ENCODE assay signal across 21 cellular contexts in genomic region chr17:49670641-49671040, GRCh38. TPM values are rescaled to one million over a fixed set of nuclear protein-coding genes. Genes with fewer than 3 reads are reported as not detected.
DNase-seq lines count a peak whose midpoint lies in the region; ATAC-seq, FAIRE-seq and TF ChIP-seq lines count a peak whose summit lies in the region.
"Had no signal": no experiment of that assay in that cellular context is flagged by ENCODE, and none has a peak within 500 bp of the region (broad histone marks: within the 10 kb centered on the region; RNA-seq: fewer than 3 reads in every experiment).

No MANE protein-coding gene starts in this region.

- no peaks in the 10 kb centered on the region for H3K9me2 ChIP-seq in Loucy (replicated peaks; ENCODE audit: low read depth, low read length)

- H3K9ac ChIP-seq in Loucy (ENCODE audit: low read depth, low read length, poor library complexity, severe bottlenecking), result no peak overlapping the region
- no peak overlapping the region for H3K9ac ChIP-seq in rectal smooth muscle tissue (ENCODE audit: low read length)

- H4K20me1 ChIP-seq in Loucy (ENCODE audit: insufficient read depth, low read length, poor library complexity, severe bottlenecking), result peaks cover 52% of the 10 kb centered on the region

- intact Hi-C loops in esophagus muscularis mucosa (cut with DNase I), result no loop called here

- H3K27ac ChIP-seq in CD4-positive, CD25-positive, alpha-beta regulatory T cell (ENCODE audit: insufficient read depth, low read length, poor library complexity, severe bottlenecking), result peak overlapping the region; percentile 9
- H3K27ac ChIP-seq in esophagus muscularis mucosa (replicated peaks in 1 of 4) (peak overlapping the region; percentile 53 to 99 (median 78)), rectal smooth muscle tissue (ENCODE audit: low read depth, low read length) (peak overlapping the region; percentile 70)
- H3K27ac ChIP-seq: SJCRH30 had no signal

- H3K4me1 Mint-ChIP-seq in CD4-positive, CD25-positive, alpha-beta regulatory T cell, result peaks cover 32 to 73% (median 61%) of the 10 kb centered on the region in 4 donors

- DNase-seq in CD4-positive, CD25-positive, alpha-beta regulatory T cell, result no peak
- no peak for DNase-seq in esophagus muscularis mucosa (ENCODE audit: extremely low spot score)
- no peak for DNase-seq in RPMI8226
- DNase-seq in urothelium cell line (ENCODE audit: low spot score), result no peak
- DNase-seq: activated CD8-positive, alpha-beta memory T cell treated with anti-CD3 and anti-CD28 coated beads, Interleukin-2, amount 50 U/mL, for 48 hours; activated naive CD4-positive, alpha-beta T cell treated with Interleukin-2 at 50 U/mL for 16 hours; kidney; mesendoderm; NCI-H1105 treated with DMSO at 0.1 percent for 48 hours; NCI-H526 treated with DMSO at 0.1 percent for 48 hours; OCI-M1; SJCRH30; stimulated activated CD4-positive, alpha-beta T cell treated with anti-CD3 and anti-CD28 coated beads, Interleukin-15, amount 100 ng/mL, for 24 hours had no signal

- no peaks in the 10 kb centered on the region for H3F3A ChIP-seq in Loucy (ENCODE audit: low read depth)

- peaks cover 11% of the 10 kb centered on the region for H3K36me3 Mint-ChIP-seq in CD4-positive, CD25-positive, alpha-beta regulatory T cell

- WGBS in esophagus muscularis mucosa, result 67% methylated on average over 4 of the region's 4 CpGs

- H3K27me3 Mint-ChIP-seq in CD4-positive, CD25-positive, alpha-beta regulatory T cell, result no peaks in the 10 kb centered on the region
- H3K27me3 Mint-ChIP-seq: stimulated activated memory B cell treated with anti-CD40 and anti-IgM and Interleukin-4, amounts not matched to agents 10 μg/mL and 1 μg/mL and 100 μg/mL, for 72 hours; type B pancreatic cell had no signal

- no peak for TF ChIP-seq POLR2A in esophagus muscularis mucosa (IDR thresholded peaks at IDR 0.05; ENCODE audit: low read depth)

- H3K36me3 ChIP-seq in CD4-positive, CD25-positive, alpha-beta regulatory T cell (ENCODE audit: control insufficient read depth, insufficient read depth, low read length), result no peaks in the 10 kb centered on the region
- peaks cover 8% of the 10 kb centered on the region; the same call in 1 of the 2 replicates for H3K36me3 ChIP-seq in Loucy (ENCODE audit: insufficient read depth, low read length)
- H3K36me3 ChIP-seq in esophagus muscularis mucosa, result peaks cover 0 to 8% (median 4%) of the 10 kb centered on the region in 4 donors
- peaks cover 2% of the 10 kb centered on the region for H3K36me3 ChIP-seq in rectal smooth muscle tissue (ENCODE audit: control insufficient read depth, insufficient read depth, low read length)

- peak overlapping the region; percentile 37 for H3K4me2 ChIP-seq in Loucy (ENCODE audit: low read depth, low read length, poor library complexity, severe bottlenecking)

- no peaks in the 10 kb centered on the region for H3K9me3 Mint-ChIP-seq in CD4-positive, CD25-positive, alpha-beta regulatory T cell
- H3K9me3 Mint-ChIP-seq: stimulated activated memory B cell treated with anti-CD40 and anti-IgM and Interleukin-4, amounts not matched to agents 10 μg/mL and 1 μg/mL and 100 μg/mL, for 72 hours; T-helper 2 cell treated with Interferon-gamma antibody and Interleukin-4, amounts not matched to agents 5 μg/mL and 100 μg/mL, for 36 hours; type B pancreatic cell had no signal

- H3K9me3 ChIP-seq in CD4-positive, CD25-positive, alpha-beta regulatory T cell (ENCODE audit: control insufficient read depth in 2 of 2, low read length in 2 of 2), result no peaks in the 10 kb centered on the region
- H3K9me3 ChIP-seq in Loucy (ENCODE audit: insufficient read depth, low read depth, low read length), result no peaks in the 10 kb centered on the region
- H3K9me3 ChIP-seq in esophagus muscularis mucosa, result no peaks in the 10 kb centered on the region
- H3K9me3 ChIP-seq: SJCRH30 had no signal

- no peak for FAIRE-seq in urothelium cell line (lab: Jason Lieb, UNC)
- FAIRE-seq: endometrium, kidney had no signal

- no peak overlapping the region for H2AFZ ChIP-seq in Loucy (ENCODE audit: low read length)

- H3K4me3 ChIP-seq in CD4-positive, CD25-positive, alpha-beta regulatory T cell (ENCODE audit: low read depth, low read length), result peak overlapping the region; percentile 4
- H3K4me3 ChIP-seq in Loucy (ENCODE audit: low read length, poor library complexity, severe bottlenecking) (no peak overlapping the region), esophagus muscularis mucosa (no peak overlapping the region), rectal smooth muscle tissue (ENCODE audit: low read length) (no peak overlapping the region)
- H3K4me3 ChIP-seq: SJCRH30 had no signal

- H3K27me3 ChIP-seq in CD4-positive, CD25-positive, alpha-beta regulatory T cell (ENCODE audit: control insufficient read depth, insufficient read depth, low read length), result no peaks in the 10 kb centered on the region
- H3K27me3 ChIP-seq in Loucy (ENCODE audit: insufficient read depth, low read length, poor library complexity, severe bottlenecking), result no peaks in the 10 kb centered on the region
- no peaks in the 10 kb centered on the region for H3K27me3 ChIP-seq in esophagus muscularis mucosa
- no peaks in the 10 kb centered on the region for H3K27me3 ChIP-seq in rectal smooth muscle tissue (ENCODE audit: control insufficient read depth, insufficient read depth, low read length)
- H3K27me3 ChIP-seq: SJCRH30 had no signal

- peak overlapping the region in 1 of 4 donors; percentile 53 for H3K4me3 Mint-ChIP-seq in CD4-positive, CD25-positive, alpha-beta regulatory T cell
- H3K4me3 Mint-ChIP-seq: stimulated activated memory B cell treated with anti-CD40 and anti-IgM and Interleukin-4, amounts not matched to agents 10 μg/mL and 1 μg/mL and 100 μg/mL, for 72 hours; T-helper 2 cell treated with Interferon-gamma antibody and Interleukin-4, amounts not matched to agents 5 μg/mL and 100 μg/mL, for 36 hours; type B pancreatic cell had no signal

- no peak for ATAC-seq in CD4-positive, CD25-positive, alpha-beta regulatory T cell (ENCODE audit: low read depth in 2 of 2)
- ATAC-seq in HG02571 (IDR thresholded peaks at IDR 0.05; ENCODE audit: unreplicated experiment) (no peak), GM21423 (IDR thresholded peaks at IDR 0.05; ENCODE audit: unreplicated experiment) (no peak)
- ATAC-seq: stimulated activated memory B cell treated with anti-CD40 and anti-IgM and Interleukin-4, amounts not matched to agents 10 μg/mL and 1 μg/mL and 100 μg/mL, for 72 hours had no signal

- H3K4me1 ChIP-seq in CD4-positive, CD25-positive, alpha-beta regulatory T cell (ENCODE audit: control insufficient read depth, insufficient read depth, low read length, poor library complexity, severe bottlenecking), result peaks cover 48% of the 10 kb centered on the region
- H3K4me1 ChIP-seq in Loucy (ENCODE audit: insufficient read depth, low read length, poor library complexity, severe bottlenecking) (peaks cover 31% of the 10 kb centered on the region), esophagus muscularis mucosa (peaks cover 38 to 83% (median 73%) of the 10 kb centered on the region in 4 donors), rectal smooth muscle tissue (ENCODE audit: control insufficient read depth, insufficient read depth, low read length) (peaks cover 19% of the 10 kb centered on the region)
- H3K4me1 ChIP-seq: SJCRH30 had no signal

- peak overlapping the region; percentile 35 to 69 (median 38) for H3K27ac Mint-ChIP-seq in CD4-positive, CD25-positive, alpha-beta regulatory T cell
- H3K27ac Mint-ChIP-seq: stimulated activated memory B cell treated with anti-CD40 and anti-IgM and Interleukin-4, amounts not matched to agents 10 μg/mL and 1 μg/mL and 100 μg/mL, for 72 hours; T-helper 2 cell treated with Interferon-gamma antibody and Interleukin-4, amounts not matched to agents 5 μg/mL and 100 μg/mL, for 36 hours; type B pancreatic cell had no signal

- peaks cover 88% of the 10 kb centered on the region for H3K79me2 ChIP-seq in Loucy (ENCODE audit: insufficient read depth, low read length)

- no peak for TF ChIP-seq EP300 in esophagus muscularis mucosa (IDR thresholded peaks at IDR 0.05)

- no peak for TF ChIP-seq CTCF in Loucy (conservative IDR thresholded peaks at IDR 0.05; ENCODE audit: low read length)
- no peak for TF ChIP-seq CTCF in esophagus muscularis mucosa (IDR thresholded peaks at IDR 0.05)

RNA-seq across cellular contexts. Expression of gene SPOP, which starts 7.3 kb away (rescaled TPM):
- total RNA-seq in CD4-positive, CD25-positive, alpha-beta regulatory T cell, result 66.3 TPM
- 100 to 1,000 TPM in 2 of 4 donors, 10 to 100 TPM in 2; 76.4 to 123 (median 106) TPM for polyA plus RNA-seq in CD4-positive, CD25-positive, alpha-beta regulatory T cell
- total RNA-seq in esophagus muscularis mucosa, result 100 to 1,000 TPM; 156 to 304 (median 185) TPM

RNA-seq across cellular contexts. Expression of gene SLC35B1, which starts 37.1 kb away (rescaled TPM):
- total RNA-seq in CD4-positive, CD25-positive, alpha-beta regulatory T cell, result 51.8 TPM
- 10 to 100 TPM; 28.2 to 38.8 (median 34.1) TPM for polyA plus RNA-seq in CD4-positive, CD25-positive, alpha-beta regulatory T cell
- total RNA-seq in esophagus muscularis mucosa, result 10 to 100 TPM; 17.0 to 25.3 (median 18.4) TPM

Comparison
In these comparisons a context has a peak if more than half of its experiments do, and no peak if none do; other contexts are left out.
1. H3K27ac ChIP-seq: peak in every context shown above with its lines; median percentile 78 in esophagus muscularis mucosa; 70 in rectal smooth muscle tissue; 9 in CD4-positive, CD25-positive, alpha-beta regulatory T cell.